1 cellular context compared by ENCODE assay signal in genomic region chr13:32840840-32841713, GRCh38.
TF ChIP-seq lines count a peak whose summit lies in the region.

No MANE protein-coding gene starts in this region.

TF ChIP-seq in HepG2, 621 proteins besides CTCF, POLR2A, EP300 and RAD21 (continued from another document):
- no peak for TF ChIP-seq GPBP1L1 (CRISPR knock-in tag; IDR thresholded peaks at IDR 0.05)
- no peak for TF ChIP-seq HMGXB4 (CRISPR knock-in tag; IDR thresholded peaks at IDR 0.05; ENCODE audit: borderline replicate concordance in 1 of 2, low read depth in 1 of 2)
- TF ChIP-seq, protein P1, sequence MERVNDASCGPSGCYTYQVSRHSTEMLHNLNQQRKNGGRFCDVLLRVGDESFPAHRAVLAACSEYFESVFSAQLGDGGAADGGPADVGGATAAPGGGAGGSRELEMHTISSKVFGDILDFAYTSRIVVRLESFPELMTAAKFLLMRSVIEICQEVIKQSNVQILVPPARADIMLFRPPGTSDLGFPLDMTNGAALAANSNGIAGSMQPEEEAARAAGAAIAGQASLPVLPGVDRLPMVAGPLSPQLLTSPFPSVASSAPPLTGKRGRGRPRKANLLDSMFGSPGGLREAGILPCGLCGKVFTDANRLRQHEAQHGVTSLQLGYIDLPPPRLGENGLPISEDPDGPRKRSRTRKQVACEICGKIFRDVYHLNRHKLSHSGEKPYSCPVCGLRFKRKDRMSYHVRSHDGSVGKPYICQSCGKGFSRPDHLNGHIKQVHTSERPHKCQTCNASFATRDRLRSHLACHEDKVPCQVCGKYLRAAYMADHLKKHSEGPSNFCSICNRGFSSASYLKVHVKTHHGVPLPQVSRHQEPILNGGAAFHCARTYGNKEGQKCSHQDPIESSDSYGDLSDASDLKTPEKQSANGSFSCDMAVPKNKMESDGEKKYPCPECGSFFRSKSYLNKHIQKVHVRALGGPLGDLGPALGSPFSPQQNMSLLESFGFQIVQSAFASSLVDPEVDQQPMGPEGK (CRISPR knock-in tag; IDR thresholded peaks at IDR 0.05): no peak
- no peak for TF ChIP-seq ARHGAP35 (CRISPR knock-in tag; IDR thresholded peaks at IDR 0.05; ENCODE audit: borderline replicate concordance)
- no peak for TF ChIP-seq MAZ (IDR thresholded peaks at IDR 0.05; ENCODE audit: borderline replicate concordance, low read depth, low read length)
- no peak for TF ChIP-seq MAZ (CRISPR knock-in tag; IDR thresholded peaks at IDR 0.05; ENCODE audit: low read depth)
- no peak for TF ChIP-seq TARDBP (CRISPR knock-in tag; IDR thresholded peaks at IDR 0.05)
- TF ChIP-seq JUNB (CRISPR knock-in tag; IDR thresholded peaks at IDR 0.05; ENCODE audit: borderline replicate concordance): no peak
- TF ChIP-seq, protein P2, sequence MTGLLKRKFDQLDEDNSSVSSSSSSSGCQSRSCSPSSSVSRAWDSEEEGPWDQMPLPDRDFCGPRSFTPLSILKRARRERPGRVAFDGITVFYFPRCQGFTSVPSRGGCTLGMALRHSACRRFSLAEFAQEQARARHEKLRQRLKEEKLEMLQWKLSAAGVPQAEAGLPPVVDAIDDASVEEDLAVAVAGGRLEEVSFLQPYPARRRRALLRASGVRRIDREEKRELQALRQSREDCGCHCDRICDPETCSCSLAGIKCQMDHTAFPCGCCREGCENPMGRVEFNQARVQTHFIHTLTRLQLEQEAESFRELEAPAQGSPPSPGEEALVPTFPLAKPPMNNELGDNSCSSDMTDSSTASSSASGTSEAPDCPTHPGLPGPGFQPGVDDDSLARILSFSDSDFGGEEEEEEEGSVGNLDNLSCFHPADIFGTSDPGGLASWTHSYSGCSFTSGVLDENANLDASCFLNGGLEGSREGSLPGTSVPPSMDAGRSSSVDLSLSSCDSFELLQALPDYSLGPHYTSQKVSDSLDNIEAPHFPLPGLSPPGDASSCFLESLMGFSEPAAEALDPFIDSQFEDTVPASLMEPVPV (CRISPR knock-in tag; IDR thresholded peaks at IDR 0.05): no peak
- TF ChIP-seq MYC (CRISPR knock-in tag; IDR thresholded peaks at IDR 0.05; ENCODE audit: borderline replicate concordance): no peak
- no peak for TF ChIP-seq GZF1 (CRISPR knock-in tag; IDR thresholded peaks at IDR 0.05)
- TF ChIP-seq, protein P3, sequence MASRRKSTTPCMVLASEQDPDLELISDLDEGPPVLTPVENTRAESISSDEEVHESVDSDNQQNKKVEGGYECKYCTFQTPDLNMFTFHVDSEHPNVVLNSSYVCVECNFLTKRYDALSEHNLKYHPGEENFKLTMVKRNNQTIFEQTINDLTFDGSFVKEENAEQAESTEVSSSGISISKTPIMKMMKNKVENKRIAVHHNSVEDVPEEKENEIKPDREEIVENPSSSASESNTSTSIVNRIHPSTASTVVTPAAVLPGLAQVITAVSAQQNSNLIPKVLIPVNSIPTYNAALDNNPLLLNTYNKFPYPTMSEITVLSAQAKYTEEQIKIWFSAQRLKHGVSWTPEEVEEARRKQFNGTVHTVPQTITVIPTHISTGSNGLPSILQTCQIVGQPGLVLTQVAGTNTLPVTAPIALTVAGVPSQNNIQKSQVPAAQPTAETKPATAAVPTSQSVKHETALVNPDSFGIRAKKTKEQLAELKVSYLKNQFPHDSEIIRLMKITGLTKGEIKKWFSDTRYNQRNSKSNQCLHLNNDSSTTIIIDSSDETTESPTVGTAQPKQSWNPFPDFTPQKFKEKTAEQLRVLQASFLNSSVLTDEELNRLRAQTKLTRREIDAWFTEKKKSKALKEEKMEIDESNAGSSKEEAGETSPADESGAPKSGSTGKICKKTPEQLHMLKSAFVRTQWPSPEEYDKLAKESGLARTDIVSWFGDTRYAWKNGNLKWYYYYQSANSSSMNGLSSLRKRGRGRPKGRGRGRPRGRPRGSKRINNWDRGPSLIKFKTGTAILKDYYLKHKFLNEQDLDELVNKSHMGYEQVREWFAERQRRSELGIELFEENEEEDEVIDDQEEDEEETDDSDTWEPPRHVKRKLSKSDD (CRISPR knock-in tag; IDR thresholded peaks at IDR 0.05; ENCODE audit: low read depth): no peak
- TF ChIP-seq, protein P4, sequence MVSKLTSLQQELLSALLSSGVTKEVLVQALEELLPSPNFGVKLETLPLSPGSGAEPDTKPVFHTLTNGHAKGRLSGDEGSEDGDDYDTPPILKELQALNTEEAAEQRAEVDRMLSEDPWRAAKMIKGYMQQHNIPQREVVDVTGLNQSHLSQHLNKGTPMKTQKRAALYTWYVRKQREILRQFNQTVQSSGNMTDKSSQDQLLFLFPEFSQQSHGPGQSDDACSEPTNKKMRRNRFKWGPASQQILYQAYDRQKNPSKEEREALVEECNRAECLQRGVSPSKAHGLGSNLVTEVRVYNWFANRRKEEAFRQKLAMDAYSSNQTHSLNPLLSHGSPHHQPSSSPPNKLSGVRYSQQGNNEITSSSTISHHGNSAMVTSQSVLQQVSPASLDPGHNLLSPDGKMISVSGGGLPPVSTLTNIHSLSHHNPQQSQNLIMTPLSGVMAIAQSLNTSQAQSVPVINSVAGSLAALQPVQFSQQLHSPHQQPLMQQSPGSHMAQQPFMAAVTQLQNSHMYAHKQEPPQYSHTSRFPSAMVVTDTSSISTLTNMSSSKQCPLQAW (CRISPR knock-in tag; IDR thresholded peaks at IDR 0.05): no peak
- no peak for TF ChIP-seq RNF219 (CRISPR knock-in tag; IDR thresholded peaks at IDR 0.05)
